18 cellular contexts compared by ENCODE assay signal in genomic region chr12:92992041-92992440, GRCh38.
DNase-seq lines count a peak whose midpoint lies in the region; ATAC-seq and TF ChIP-seq lines count a peak whose summit lies in the region.
"Had no signal": no experiment of that assay in that cellular context is flagged by ENCODE, and none has a peak within 500 bp of the region (broad histone marks: within the 10 kb centered on the region; RNA-seq: fewer than 3 reads in every experiment).

No MANE protein-coding gene starts in this region.

- H3K4me1 Mint-ChIP-seq in stimulated activated naive CD8-positive, alpha-beta T cell treated with anti-CD3 and anti-CD28 coated beads, Interleukin-15, Interleukin-2, amounts not matched to agents 100 ng/mL and 50 ng/mL, for 24 hours (ENCODE audit: low read depth): peaks cover 55% of the 10 kb centered on the region
- peaks cover 34 to 54% of the 10 kb centered on the region in 2 donors for H3K4me1 Mint-ChIP-seq in stimulated activated naive B cell treated with anti-CD40 and anti-IgM and Interleukin-4, amounts not matched to agents 10 μg/mL and 1 μg/mL and 100 μg/mL, for 72 hours

- no peak for ATAC-seq in stimulated activated naive CD8-positive, alpha-beta T cell treated with anti-CD3 and anti-CD28 coated beads, Interleukin-15, Interleukin-2, amounts not matched to agents 100 U/mL and 50 U/mL, for 24 hours
- no peak for ATAC-seq in stimulated activated naive B cell treated with anti-CD40 and anti-IgM and Interleukin-4, amounts not matched to agents 10 μg/mL and 1 μg/mL and 100 μg/mL, for 72 hours (replicated peaks)
- no peak for ATAC-seq in GM18505 (IDR thresholded peaks at IDR 0.05; ENCODE audit: unreplicated experiment)
- ATAC-seq: Right ventricle myocardium inferior had no signal

- H3K27ac Mint-ChIP-seq in stimulated activated naive CD8-positive, alpha-beta T cell treated with anti-CD3 and anti-CD28 coated beads, Interleukin-15, Interleukin-2, amounts not matched to agents 100 ng/mL and 50 ng/mL, for 24 hours: peak overlapping the region; percentile 60
- peak overlapping the region; percentile 17 for H3K27ac Mint-ChIP-seq in stimulated activated naive B cell treated with anti-CD40 and anti-IgM and Interleukin-4, amounts not matched to agents 10 μg/mL and 1 μg/mL and 100 μg/mL, for 72 hours

- no peak for DNase-seq in stimulated activated naive CD8-positive, alpha-beta T cell treated with anti-CD3 and anti-CD28 coated beads, Interleukin-15, Interleukin-2, amounts not matched to agents 100 U/mL and 50 U/mL, for 24 hours
- DNase-seq in LHCN-M2 (ENCODE audit: low read depth): peak; percentile 31
- DNase-seq in choroid plexus epithelial cell (ENCODE audit: low read depth): peak; percentile 43
- no peak for DNase-seq in stimulated activated naive B cell treated with anti-CD40 and anti-IgM and Interleukin-4, amounts not matched to agents 10 μg/mL and 1 μg/mL and 100 μg/mL, for 72 hours
- no peak for DNase-seq in HK-2 (ENCODE audit: unreplicated experiment)
- DNase-seq in amygdala (lab: John Stamatoyannopoulos, UW): no peak
- DNase-seq: C1 segment of cervical spinal cord; DMS79; GOT3; NCI-H1436; NCI-H2029; NCI-H2171; NCI-H446; NCI-H526 treated with DMSO at 0.1 percent for 48 hours; NK-92 treated with Interleukin-12 subunit alpha and Interleukin-12 subunit beta, amount 100 ng/mL, for 24 hours had no signal

- no peaks in the 10 kb centered on the region for H3K9me3 Mint-ChIP-seq in stimulated activated naive CD8-positive, alpha-beta T cell treated with anti-CD3 and anti-CD28 coated beads, Interleukin-15, Interleukin-2, amounts not matched to agents 100 ng/mL and 50 ng/mL, for 24 hours
- H3K9me3 Mint-ChIP-seq in stimulated activated naive B cell treated with anti-CD40 and anti-IgM and Interleukin-4, amounts not matched to agents 10 μg/mL and 1 μg/mL and 100 μg/mL, for 72 hours: peaks cover 0 to 3% of the 10 kb centered on the region in 2 donors

- TF ChIP-seq CTCF in choroid plexus epithelial cell (conservative IDR thresholded peaks at IDR 0.05; ENCODE audit: low read depth, low read length): no peak

- no peak overlapping the region for H3K4me3 Mint-ChIP-seq in stimulated activated naive CD8-positive, alpha-beta T cell treated with anti-CD3 and anti-CD28 coated beads, Interleukin-15, Interleukin-2, amounts not matched to agents 100 ng/mL and 50 ng/mL, for 24 hours
- H3K4me3 Mint-ChIP-seq in stimulated activated naive B cell treated with anti-CD40 and anti-IgM and Interleukin-4, amounts not matched to agents 10 μg/mL and 1 μg/mL and 100 μg/mL, for 72 hours: no peak overlapping the region

- peaks cover 6% of the 10 kb centered on the region for H3K27me3 Mint-ChIP-seq in stimulated activated naive CD8-positive, alpha-beta T cell treated with anti-CD3 and anti-CD28 coated beads, Interleukin-15, Interleukin-2, amounts not matched to agents 100 ng/mL and 50 ng/mL, for 24 hours
- H3K27me3 Mint-ChIP-seq in stimulated activated naive B cell treated with anti-CD40 and anti-IgM and Interleukin-4, amounts not matched to agents 10 μg/mL and 1 μg/mL and 100 μg/mL, for 72 hours: no peaks in the 10 kb centered on the region

- H3K36me3 Mint-ChIP-seq in stimulated activated naive CD8-positive, alpha-beta T cell treated with anti-CD3 and anti-CD28 coated beads, Interleukin-15, Interleukin-2, amounts not matched to agents 100 ng/mL and 50 ng/mL, for 24 hours (ENCODE audit: low read depth): no peaks in the 10 kb centered on the region
- peaks cover 3 to 9% of the 10 kb centered on the region in 2 donors for H3K36me3 Mint-ChIP-seq in stimulated activated naive B cell treated with anti-CD40 and anti-IgM and Interleukin-4, amounts not matched to agents 10 μg/mL and 1 μg/mL and 100 μg/mL, for 72 hours

- TF ChIP-seq POLR2A in GM18505 (IDR thresholded peaks at IDR 0.05; ENCODE audit: borderline replicate concordance, extremely low read depth, insufficient read depth, insufficient read length): no peak

- H3K4me3 ChIP-seq in choroid plexus epithelial cell (ENCODE audit: low read depth, low read length): no peak overlapping the region

Comparison
In these comparisons a context has a peak if more than half of its experiments do, and no peak if none do; other contexts are left out.
1. DNase-seq: peak in LHCN-M2 (single experiment) and choroid plexus epithelial cell (single experiment); none in stimulated activated naive CD8-positive, alpha-beta T cell treated with anti-CD3 and anti-CD28 coated beads, Interleukin-15, Interleukin-2, amounts not matched to agents 100 U/mL and 50 U/mL, for 24 hours (single experiment), stimulated activated naive B cell treated with anti-CD40 and anti-IgM and Interleukin-4, amounts not matched to agents 10 μg/mL and 1 μg/mL and 100 μg/mL, for 72 hours (single experiment), HK-2 (single experiment) and amygdala (0 of 56).